16 cellular contexts compared by ENCODE assay signal in genomic region chr12:115542656-115543055, GRCh38.
DNase-seq lines count a peak whose midpoint lies in the region; ATAC-seq, FAIRE-seq and TF ChIP-seq lines count a peak whose summit lies in the region.
"Had no signal": no experiment of that assay in that cellular context is flagged by ENCODE, and none has a peak within 500 bp of the region (broad histone marks: within the 10 kb centered on the region; RNA-seq: fewer than 3 reads in every experiment).

No MANE protein-coding gene starts in this region.

- no peak overlapping the region for H3K4me3 ChIP-seq in epithelial cell of esophagus (ENCODE audit: low read length)

- no peak for ATAC-seq in GM21447 (IDR thresholded peaks at IDR 0.05; ENCODE audit: unreplicated experiment)
- ATAC-seq: Right ventricle myocardium inferior, SK-N-SH treated with all-trans-retinoic acid at 6 μM for 48 hours, T-helper 17 cell had no signal

- peak; percentile 65 for FAIRE-seq in urothelium cell line (lab: Jason Lieb, UNC)

- no peak for TF ChIP-seq CTCF in epithelial cell of esophagus (IDR thresholded peaks at IDR 0.05; ENCODE audit: insufficient read depth, low read depth, low read length, missing control alignments)

- peak; percentile 50 for DNase-seq in H4 (ENCODE audit: low spot score)
- peak; percentile 3 for DNase-seq in NCI-H345 treated with DMSO at 0.1 percent for 48 hours (lab: John Stamatoyannopoulos, UW; ENCODE audit: unreplicated experiment)
- peak; percentile 50 for DNase-seq in epithelial cell of esophagus (ENCODE audit: low read depth)
- peak; percentile 8 for DNase-seq in urothelium cell line (ENCODE audit: low spot score)
- no peak for DNase-seq in HuH-7 (ENCODE audit: low spot score)
- DNase-seq in SIG-M5 (lab: John Stamatoyannopoulos, UW), result no peak
- DNase-seq: BE2C; Calu3; CD4-positive, alpha-beta T cell; MM.1S; NCI-H1092 treated with DMSO at 0.1 percent for 48 hours; NCI-H510A; T-helper 17 cell had no signal

Comparison
In these comparisons a context has a peak if more than half of its experiments do, and no peak if none do; other contexts are left out.
1. DNase-seq: peak in H4 (single experiment), NCI-H345 treated with DMSO at 0.1 percent for 48 hours (single experiment), epithelial cell of esophagus (single experiment) and urothelium cell line (single experiment); none in HuH-7 (single experiment) and SIG-M5 (single experiment).